In genomic region chr17:49694847-49695697, GRCh38 we compare ENCODE assay signal across 1 cellular context.
TF ChIP-seq lines count a peak whose summit lies in the region.

No MANE protein-coding gene starts in this region.

TF ChIP-seq in HepG2, 621 proteins besides CTCF, POLR2A, EP300 and RAD21 (continued from another document):
- TF ChIP-seq DZIP1 (CRISPR knock-in tag; IDR thresholded peaks at IDR 0.05), result 0 out of 2 replicates have a peak, but pooled peaks have one; percentile 34
- peak; percentile 52 for TF ChIP-seq FOXP4 (CRISPR knock-in tag; IDR thresholded peaks at IDR 0.05)
- TF ChIP-seq ZKSCAN5 (CRISPR knock-in tag; IDR thresholded peaks at IDR 0.05), result peak; percentile 68; the same call in 1 of the 2 replicates
- 0 out of 2 replicates have a peak, but pooled peaks have one; percentile 38 for TF ChIP-seq MEF2D (CRISPR knock-in tag; IDR thresholded peaks at IDR 0.05)
- TF ChIP-seq SAP130 (CRISPR knock-in tag; IDR thresholded peaks at IDR 0.05; ENCODE audit: low read depth), result 0 out of 2 replicates have a peak, but pooled peaks have one; percentile 8
- TF ChIP-seq KAT7 (CRISPR knock-in tag; IDR thresholded peaks at IDR 0.05; ENCODE audit: borderline replicate concordance), result no peak
- 0 out of 2 replicates have a peak, but pooled peaks have one; percentile 19 for TF ChIP-seq ZNF232 (CRISPR knock-in tag; IDR thresholded peaks at IDR 0.05; ENCODE audit: borderline replicate concordance)
- TF ChIP-seq, protein P1, sequence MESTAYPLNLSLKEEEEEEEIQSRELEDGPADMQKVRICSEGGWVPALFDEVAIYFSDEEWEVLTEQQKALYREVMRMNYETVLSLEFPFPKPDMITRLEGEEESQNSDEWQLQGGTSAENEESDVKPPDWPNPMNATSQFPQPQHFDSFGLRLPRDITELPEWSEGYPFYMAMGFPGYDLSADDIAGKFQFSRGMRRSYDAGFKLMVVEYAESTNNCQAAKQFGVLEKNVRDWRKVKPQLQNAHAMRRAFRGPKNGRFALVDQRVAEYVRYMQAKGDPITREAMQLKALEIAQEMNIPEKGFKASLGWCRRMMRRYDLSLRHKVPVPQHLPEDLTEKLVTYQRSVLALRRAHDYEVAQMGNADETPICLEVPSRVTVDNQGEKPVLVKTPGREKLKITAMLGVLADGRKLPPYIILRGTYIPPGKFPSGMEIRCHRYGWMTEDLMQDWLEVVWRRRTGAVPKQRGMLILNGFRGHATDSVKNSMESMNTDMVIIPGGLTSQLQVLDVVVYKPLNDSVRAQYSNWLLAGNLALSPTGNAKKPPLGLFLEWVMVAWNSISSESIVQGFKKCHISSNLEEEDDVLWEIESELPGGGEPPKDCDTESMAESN (CRISPR knock-in tag; conservative IDR thresholded peaks at IDR 0.05), result 0 out of 2 replicates have a peak, but pooled peaks have one; percentile 27
- no peak for TF ChIP-seq ZNF800 (CRISPR knock-in tag; IDR thresholded peaks at IDR 0.05)
- no peak for TF ChIP-seq SOX6 (IDR thresholded peaks at IDR 0.05)
- TF ChIP-seq SOX6 (CRISPR knock-in tag; IDR thresholded peaks at IDR 0.05), result peak; percentile 11; the same call in 1 of the 2 replicates
- TF ChIP-seq JUN (CRISPR knock-in tag; IDR thresholded peaks at IDR 0.05), result no peak
- no peak for TF ChIP-seq NR2F2 (IDR thresholded peaks at IDR 0.05; ENCODE audit: borderline replicate concordance, low read depth)
- TF ChIP-seq, protein P2, sequence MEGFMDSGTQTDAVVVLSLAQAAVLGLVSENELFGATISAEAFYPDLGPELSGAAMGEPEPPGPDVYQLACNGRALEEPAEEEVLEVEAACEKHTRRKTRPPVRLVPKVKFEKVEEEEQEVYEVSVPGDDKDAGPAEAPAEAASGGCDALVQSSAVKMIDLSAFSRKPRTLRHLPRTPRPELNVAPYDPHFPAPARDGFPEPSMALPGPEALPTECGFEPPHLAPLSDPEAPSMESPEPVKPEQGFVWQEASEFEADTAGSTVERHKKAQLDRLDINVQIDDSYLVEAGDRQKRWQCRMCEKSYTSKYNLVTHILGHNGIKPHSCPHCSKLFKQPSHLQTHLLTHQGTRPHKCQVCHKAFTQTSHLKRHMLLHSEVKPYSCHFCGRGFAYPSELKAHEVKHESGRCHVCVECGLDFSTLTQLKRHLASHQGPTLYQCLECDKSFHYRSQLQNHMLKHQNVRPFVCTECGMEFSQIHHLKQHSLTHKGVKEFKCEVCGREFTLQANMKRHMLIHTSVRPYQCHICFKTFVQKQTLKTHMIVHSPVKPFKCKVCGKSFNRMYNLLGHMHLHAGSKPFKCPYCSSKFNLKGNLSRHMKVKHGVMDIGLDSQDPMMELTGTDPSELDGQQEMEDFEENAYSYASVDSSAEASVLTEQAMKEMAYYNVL (CRISPR knock-in tag; IDR thresholded peaks at IDR 0.05; ENCODE audit: borderline replicate concordance), result 0 out of 2 replicates have a peak, but pooled peaks have one; percentile 36
- peak in 1 of 2 experiments; percentile 41; a peak in 1 of 4 replicates for TF ChIP-seq HMGXB4 (CRISPR knock-in tag; IDR thresholded peaks at IDR 0.05; ENCODE audit: borderline replicate concordance in 1 of 2, low read depth in 1 of 2)
- TF ChIP-seq ZMYM2 (CRISPR knock-in tag; IDR thresholded peaks at IDR 0.05), result peak; percentile 51; the same call in 1 of the 2 replicates
